Comparison of ENCODE assay signal across 9 cellular contexts in the genomic region with DNA sequence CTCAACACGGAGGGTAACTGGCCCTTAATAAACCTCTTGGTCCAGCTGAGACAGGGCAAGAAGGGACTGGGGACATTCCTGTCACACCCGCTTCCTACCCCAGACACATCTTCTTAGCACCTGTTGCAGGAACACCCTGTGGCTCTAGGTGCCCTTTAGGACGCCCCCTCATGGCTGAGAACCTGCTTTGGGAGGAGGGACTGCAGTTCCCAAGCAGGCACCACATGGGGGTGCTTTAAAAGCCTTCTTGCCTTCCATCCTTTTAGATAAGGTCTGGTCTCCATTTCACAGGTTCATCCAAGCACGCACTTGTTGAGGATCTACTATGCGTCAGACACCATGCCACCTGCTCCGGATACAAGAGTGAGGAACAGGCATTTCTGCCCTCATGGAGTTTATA. TPM values are rescaled to one million over a fixed set of nuclear protein-coding genes. Genes with fewer than 3 reads are reported as not detected.
DNase-seq lines count a peak whose midpoint lies in the region; ATAC-seq and TF ChIP-seq lines count a peak whose summit lies in the region.
"Had no signal": no experiment of that assay in that cellular context is flagged by ENCODE, and none has a peak within 500 bp of the region (broad histone marks: within the 10 kb centered on the region; RNA-seq: fewer than 3 reads in every experiment).

No MANE protein-coding gene starts in this region.

- POLR2A ChIA-PET in WTC11 (lab: Charles Lee), result no interaction called here

- peak; percentile 29 for DNase-seq in EH (ENCODE audit: low read depth)
- peak; percentile 21 for DNase-seq in HFFc6
- peak; percentile 72 for DNase-seq in WTC11 (ENCODE audit: low spot score)
- peak; percentile 66 for DNase-seq in islet precursor cell
- DNase-seq in COR-L47 (lab: John Stamatoyannopoulos, UW), result no peak
- no peak for DNase-seq in NCI-H345 treated with DMSO at 0.1 percent for 48 hours (lab: John Stamatoyannopoulos, UW; ENCODE audit: unreplicated experiment)
- no peak for DNase-seq in NK-92 (lab: John Stamatoyannopoulos, UW; ENCODE audit: unreplicated experiment)
- DNase-seq: MV-4-11 had no signal

- H3K36me3 Mint-ChIP-seq in HFFc6 (ENCODE audit: low read depth) (peaks cover 25% of the 10 kb centered on the region), WTC11 (peaks cover 34% of the 10 kb centered on the region)

- CTCF ChIA-PET in WTC11 (lab: Charles Lee), result interaction anchor here (1.2 to 3.7 kb wide), 3 partner anchors 14 to 63 kb away, joined by 3 to 16 read pairs (median 7); partner anchors contain the start of gene NSFL1C

- H3K27ac Mint-ChIP-seq in HFFc6, result no peak overlapping the region
- no peak overlapping the region for H3K27ac Mint-ChIP-seq in WTC11
- H3K27ac Mint-ChIP-seq: natural killer cell treated with Interleukin-12 subunit alpha and Interleukin-12 subunit beta and Interleukin-15 and Interleukin-18, amount 100 ng/mL, for 72 hours had no signal

- peak; percentile 73 for TF ChIP-seq CTCF in HFFc6 (IDR thresholded peaks at IDR 0.05)
- no peak for TF ChIP-seq CTCF in WTC11 (IDR thresholded peaks at IDR 0.05)

- H3K4me1 Mint-ChIP-seq in HFFc6 (ENCODE audit: low read depth) (peaks cover 18% of the 10 kb centered on the region), WTC11 (peaks cover 7% of the 10 kb centered on the region)

- peak; percentile 93 for ATAC-seq in WTC11
- ATAC-seq: natural killer cell treated with Interleukin-12 subunit alpha and Interleukin-12 subunit beta and Interleukin-15 and Interleukin-18, amount 100 ng/mL, for 72 hours had no signal

- H3K4me3 Mint-ChIP-seq in HFFc6, result no peak overlapping the region
- no peak overlapping the region for H3K4me3 Mint-ChIP-seq in WTC11
- H3K4me3 Mint-ChIP-seq: natural killer cell treated with Interleukin-12 subunit alpha and Interleukin-12 subunit beta and Interleukin-15 and Interleukin-18, amount 100 ng/mL, for 72 hours had no signal

- H3K27me3 Mint-ChIP-seq in HFFc6 (ENCODE audit: insufficient read depth) (peaks cover 2% of the 10 kb centered on the region; the same call in 1 of the 2 replicates), WTC11 (ENCODE audit: low read depth) (no peaks in the 10 kb centered on the region)

- H3K9me3 Mint-ChIP-seq in HFFc6 (no peaks in the 10 kb centered on the region), WTC11 (no peaks in the 10 kb centered on the region)
- H3K9me3 Mint-ChIP-seq: natural killer cell treated with Interleukin-12 subunit alpha and Interleukin-12 subunit beta and Interleukin-15 and Interleukin-18, amount 100 ng/mL, for 72 hours had no signal

TF ChIP-seq in WTC11, 78 proteins besides CTCF, POLR2A, EP300 and RAD21:
- TF ChIP-seq, protein P1, sequence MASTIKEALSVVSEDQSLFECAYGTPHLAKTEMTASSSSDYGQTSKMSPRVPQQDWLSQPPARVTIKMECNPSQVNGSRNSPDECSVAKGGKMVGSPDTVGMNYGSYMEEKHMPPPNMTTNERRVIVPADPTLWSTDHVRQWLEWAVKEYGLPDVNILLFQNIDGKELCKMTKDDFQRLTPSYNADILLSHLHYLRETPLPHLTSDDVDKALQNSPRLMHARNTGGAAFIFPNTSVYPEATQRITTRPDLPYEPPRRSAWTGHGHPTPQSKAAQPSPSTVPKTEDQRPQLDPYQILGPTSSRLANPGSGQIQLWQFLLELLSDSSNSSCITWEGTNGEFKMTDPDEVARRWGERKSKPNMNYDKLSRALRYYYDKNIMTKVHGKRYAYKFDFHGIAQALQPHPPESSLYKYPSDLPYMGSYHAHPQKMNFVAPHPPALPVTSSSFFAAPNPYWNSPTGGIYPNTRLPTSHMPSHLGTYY (CRISPR knock-in tag; IDR thresholded peaks at IDR 0.05), result no peak

RNA-seq across cellular contexts. Expression of gene NSFL1C, which starts 26.6 kb away (rescaled TPM):
- 100 to 1,000 TPM in 3 of 6 experiments, 10 to 100 TPM in 3; 85.4 to 125 (median 103) TPM for total RNA-seq in HFFc6 (2021; fragmentation: NEBNext Ultra II Directional; extraction: Animal tissue kit (Norgen Biotek cat#: 25700))
- total RNA-seq in WTC11 (2021), result 76.7 to 85.5 TPM (median 83.2 TPM) in 3 replicates

RNA-seq across cellular contexts. Expression of gene FKBP1A, which starts 47.2 kb away (rescaled TPM):
- 100 to 1,000 TPM; 437 to 543 (median 491) TPM for total RNA-seq in HFFc6 (2021; fragmentation: NEBNext Ultra II Directional; extraction: Animal tissue kit (Norgen Biotek cat#: 25700))
- 197 to 218 TPM (median 201 TPM) in 3 replicates for total RNA-seq in WTC11 (2021)

RNA-seq across cellular contexts. Expression of gene SIRPB2, which starts 51.2 kb away (rescaled TPM):
- total RNA-seq in HFFc6 (2021; fragmentation: NEBNext Ultra II Directional; extraction: Animal tissue kit (Norgen Biotek cat#: 25700)), result not detected
- total RNA-seq in WTC11 (2021), result not detected in 3 replicates
- total RNA-seq: natural killer cell treated with Interleukin-12 subunit alpha and Interleukin-12 subunit beta and Interleukin-15 and Interleukin-18, amount 100 ng/mL, for 72 hours had no signal

Comparison
In these comparisons a context has a peak if more than half of its experiments do, and no peak if none do; other contexts are left out.
1. DNase-seq: peak in EH (single experiment), HFFc6 (single experiment), WTC11 (single experiment) and islet precursor cell (single experiment); none in COR-L47 (single experiment), NCI-H345 treated with DMSO at 0.1 percent for 48 hours (single experiment) and NK-92 (single experiment).